In the genomic region with DNA sequence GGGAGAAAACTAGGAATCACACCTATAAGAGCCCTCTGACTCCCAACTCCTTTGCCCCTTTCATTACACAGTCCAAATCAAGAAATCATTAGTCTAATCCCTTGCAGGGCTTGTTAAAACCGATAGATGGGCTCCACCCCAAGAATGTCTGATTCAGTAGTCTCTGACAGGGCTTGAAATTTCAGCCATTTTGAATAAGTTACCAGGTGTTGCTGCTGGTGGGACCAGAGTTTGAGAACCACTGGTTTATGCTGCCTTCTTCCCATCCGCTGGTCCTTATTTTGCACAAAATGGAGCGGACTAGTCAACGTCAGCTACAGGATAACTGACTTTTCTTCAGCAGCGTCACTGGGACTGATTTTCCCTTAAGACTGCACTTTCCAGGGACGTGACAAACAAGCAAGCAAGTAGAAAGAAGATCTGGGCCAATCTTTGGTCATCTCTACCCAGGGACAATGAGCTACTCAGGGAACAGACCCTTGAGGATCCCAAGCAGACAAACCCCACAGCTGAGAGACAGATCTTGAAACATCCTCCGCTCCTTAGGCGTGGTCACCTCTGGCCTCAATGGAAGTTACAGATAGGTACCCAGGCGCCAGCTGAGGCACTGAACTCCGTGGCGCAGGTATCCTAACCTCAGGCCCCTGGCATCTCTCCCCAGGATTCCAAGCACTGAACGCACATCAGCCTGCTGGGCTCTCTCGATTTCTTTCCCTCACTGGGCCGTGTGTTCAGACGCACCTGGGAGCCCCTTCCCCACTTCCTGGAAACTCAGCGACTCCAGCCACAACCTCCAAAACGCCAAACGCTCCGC, we compare ENCODE assay signal across 8 cellular contexts. TPM values are rescaled to one million over a fixed set of nuclear protein-coding genes. Genes with fewer than 3 reads are reported as not detected.
DNase-seq lines count a peak whose midpoint lies in the region; ATAC-seq and TF ChIP-seq lines count a peak whose summit lies in the region.

No MANE protein-coding gene starts in this region.

- H3K27me3 ChIP-seq in stomach, result no peaks in the 10 kb centered on the region

- 14 to 19% (median 16%) methylated on average over 19 of the region's 19 CpGs for WGBS in stomach, 5 donors

- peak overlapping the region; percentile 80 to 100 (median 90) for H3K4me3 ChIP-seq in stomach

- peaks cover 15 to 78% (median 51%) of the 10 kb centered on the region in 4 donors for H3K4me1 ChIP-seq in stomach

- intact Hi-C loops in stomach (cut with DNase I; ENCODE audit: low total_unique reads), result no loop called here

- ATAC-seq in activated T-helper 17 cell treated with anti-CD3 and anti-CD28 coated beads, Interleukin-2, amount 50 U/mL, for 72 hours (replicated peaks), result no peak

- DNase-seq in NCI-H748 (lab: John Stamatoyannopoulos, UW; ENCODE audit: unreplicated experiment), result peak; percentile 30
- no peak for DNase-seq in NCI-H748 treated with DMSO at 0.1 percent for 48 hours (lab: John Stamatoyannopoulos, UW)
- DNase-seq in immature natural killer cell, result no peak
- DNase-seq in stomach, result no peak
- DNase-seq in SKM-1 treated with dmso at 0.1 percent for 144 hours (lab: John Stamatoyannopoulos, UW; ENCODE audit: unreplicated experiment), result no peak
- no peak for DNase-seq in NCI-H1694 (lab: John Stamatoyannopoulos, UW)
- DNase-seq in NCI-H345 (lab: John Stamatoyannopoulos, UW), result no peak

- H3K36me3 Mint-ChIP-seq in activated T-helper 17 cell treated with anti-CD3 and anti-CD28 coated beads, Interleukin-2, amount 50 U/mL, for 72 hours (ENCODE audit: low read depth), result peaks cover 28% of the 10 kb centered on the region
- H3K36me3 Mint-ChIP-seq in immature natural killer cell, result no peaks in the 10 kb centered on the region

- TF ChIP-seq POLR2A in stomach (IDR thresholded peaks at IDR 0.05), result no peak

- H3K27ac Mint-ChIP-seq in activated T-helper 17 cell treated with anti-CD3 and anti-CD28 coated beads, Interleukin-2, amount 50 U/mL, for 72 hours, result peak overlapping the region; percentile 99
- H3K27ac Mint-ChIP-seq in immature natural killer cell, result peak overlapping the region; percentile 82 to 100 (median 99)

- TF ChIP-seq EP300 in stomach (IDR thresholded peaks at IDR 0.05), result no peak

- peak overlapping the region; percentile 7 to 98 (median 96) for H3K27ac ChIP-seq in stomach

- peak overlapping the region; percentile 95 for H3K4me3 Mint-ChIP-seq in activated T-helper 17 cell treated with anti-CD3 and anti-CD28 coated beads, Interleukin-2, amount 50 U/mL, for 72 hours
- H3K4me3 Mint-ChIP-seq in immature natural killer cell, result peak overlapping the region; percentile 90 to 97 (median 94)

- no peaks in the 10 kb centered on the region for H3K27me3 Mint-ChIP-seq in activated T-helper 17 cell treated with anti-CD3 and anti-CD28 coated beads, Interleukin-2, amount 50 U/mL, for 72 hours
- peaks cover 8 to 12% (median 10%) of the 10 kb centered on the region in 3 donors for H3K27me3 Mint-ChIP-seq in immature natural killer cell (ENCODE audit: low read depth in 3 of 3)

- H3K4me1 Mint-ChIP-seq in activated T-helper 17 cell treated with anti-CD3 and anti-CD28 coated beads, Interleukin-2, amount 50 U/mL, for 72 hours, result peaks cover 23% of the 10 kb centered on the region
- peaks cover 60 to 80% of the 10 kb centered on the region in 2 donors for H3K4me1 Mint-ChIP-seq in immature natural killer cell

- H3K9me3 ChIP-seq in stomach, result no peaks in the 10 kb centered on the region

- no peaks in the 10 kb centered on the region for H3K9me3 Mint-ChIP-seq in activated T-helper 17 cell treated with anti-CD3 and anti-CD28 coated beads, Interleukin-2, amount 50 U/mL, for 72 hours
- no peaks in the 10 kb centered on the region for H3K9me3 Mint-ChIP-seq in immature natural killer cell

- no peak for TF ChIP-seq CTCF in stomach (IDR thresholded peaks at IDR 0.05)

- H3K36me3 ChIP-seq in stomach, result peaks cover 0 to 12% (median 1%) of the 10 kb centered on the region in 4 donors

RNA-seq across cellular contexts. Expression of gene KCTD10, which starts 0.9 kb away (rescaled TPM):
- 10 to 100 TPM; 50.8 to 70.6 TPM for total RNA-seq in activated T-helper 17 cell treated with anti-CD3 and anti-CD28 coated beads, Interleukin-2, amount 50 U/mL, for 72 hours
- 100 to 1,000 TPM in 2 of 3 donors, 10 to 100 TPM in 1; 59.7 to 204 (median 127) TPM for polyA plus RNA-seq in immature natural killer cell
- total RNA-seq in stomach, result 100 to 1,000 TPM in 1 of 5 donors, 10 to 100 TPM in 4; 19.6 to 156 (median 48.7) TPM
- polyA plus RNA-seq in stomach, result 10 to 100 TPM; 12.1 to 36.5 (median 33.6) TPM

RNA-seq across cellular contexts. Expression of gene UBE3B, which starts 1.2 kb away (rescaled TPM):
- total RNA-seq in activated T-helper 17 cell treated with anti-CD3 and anti-CD28 coated beads, Interleukin-2, amount 50 U/mL, for 72 hours, result 10 to 100 TPM; 36.4 to 42.3 TPM
- polyA plus RNA-seq in immature natural killer cell (10 to 100 TPM; 25.3 to 41.2 (median 34.2) TPM), stomach (10 to 100 TPM in 2 of 3 donors, 1 to 10 TPM in 1; 9.4 to 13.1 (median 11.5) TPM)
- 100 to 1,000 TPM in 1 of 5 donors, 10 to 100 TPM in 4; 10.5 to 104 (median 48.1) TPM for total RNA-seq in stomach
